In the genomic region with DNA sequence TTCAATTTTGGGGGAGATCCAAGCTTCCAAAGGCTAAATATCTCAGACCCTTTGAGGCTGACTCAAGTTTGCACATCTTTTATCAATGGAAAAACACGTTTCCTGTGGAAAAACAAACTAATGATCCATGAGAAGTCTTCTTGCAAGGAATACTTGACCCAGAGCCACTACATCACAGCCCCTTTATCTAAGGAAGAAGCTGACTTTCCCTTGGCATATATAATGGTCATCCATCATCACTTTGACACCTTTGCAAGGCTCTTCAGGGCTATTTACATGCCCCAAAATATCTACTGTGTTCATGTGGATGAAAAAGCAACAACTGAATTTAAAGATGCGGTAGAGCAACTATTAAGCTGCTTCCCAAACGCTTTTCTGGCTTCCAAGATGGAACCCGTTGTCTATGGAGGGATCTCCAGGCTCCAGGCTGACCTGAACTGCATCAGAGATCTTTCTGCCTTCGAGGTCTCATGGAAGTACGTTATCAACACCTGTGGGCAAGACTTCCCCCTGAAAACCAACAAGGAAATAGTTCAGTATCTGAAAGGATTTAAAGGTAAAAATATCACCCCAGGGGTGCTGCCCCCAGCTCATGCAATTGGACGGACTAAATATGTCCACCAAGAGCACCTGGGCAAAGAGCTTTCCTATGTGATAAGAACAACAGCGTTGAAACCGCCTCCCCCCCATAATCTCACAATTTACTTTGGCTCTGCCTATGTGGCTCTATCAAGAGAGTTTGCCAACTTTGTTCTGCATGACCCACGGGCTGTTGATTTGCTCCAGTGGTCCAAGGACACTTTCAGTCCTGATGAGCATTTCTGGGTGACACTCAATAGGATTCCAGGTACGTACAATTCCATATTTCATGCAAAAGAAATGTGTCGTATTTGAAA, we compare ENCODE assay signal across 13 cellular contexts. TPM values are rescaled to one million over a fixed set of nuclear protein-coding genes. Genes with fewer than 3 reads are reported as not detected.
DNase-seq lines count a peak whose midpoint lies in the region; ATAC-seq and TF ChIP-seq lines count a peak whose summit lies in the region.
"Had no signal": no experiment of that assay in that cellular context is flagged by ENCODE, and none has a peak within 500 bp of the region (broad histone marks: within the 10 kb centered on the region; RNA-seq: fewer than 3 reads in every experiment).

No MANE protein-coding gene starts in this region.

- ATAC-seq in GM18867 (IDR thresholded peaks at IDR 0.05; ENCODE audit: unreplicated experiment) = no peak
- ATAC-seq in T-cell (replicated peaks in 1 of 4) = no peak
- ATAC-seq: activated T-cell treated with anti-CD3 and anti-CD28 coated beads, Interleukin-2, amount 50 U/mL, for 72 hours; GM12878; stimulated activated effector memory CD8-positive, alpha-beta T cell treated with anti-CD3 and anti-CD28 coated beads, Interleukin-12 subunit alpha, Interleukin-12 subunit beta, amount 100 ng/mL, for 72 hours had no signal

- no peaks in the 10 kb centered on the region; the same call in 1 of the 2 replicates for H3K36me3 ChIP-seq in MG63
- H3K36me3 ChIP-seq in iPS-15b (ENCODE audit: control insufficient read depth, insufficient read depth, low read length) = no peaks in the 10 kb centered on the region
- no peaks in the 10 kb centered on the region for H3K36me3 ChIP-seq in rectal smooth muscle tissue (ENCODE audit: control insufficient read depth, insufficient read depth, low read length)

- no peak for TF ChIP-seq CTCF in astrocyte of the cerebellum (IDR thresholded peaks at IDR 0.05; ENCODE audit: low read depth, low read length, missing control alignments)

- peaks cover 0 to 5% (median 2%) of the 10 kb centered on the region in 3 donors for H3K4me1 Mint-ChIP-seq in T-cell

- H3K27ac ChIP-seq in rectal smooth muscle tissue (ENCODE audit: low read depth, low read length) = peak overlapping the region; percentile 84

- in situ Hi-C loops in astrocyte of the cerebellum (cut with HindIII; ENCODE audit: low sequenced_read_pairs) = no loop called here

- H3K4me1 ChIP-seq in iPS-15b (ENCODE audit: control insufficient read depth, insufficient read depth, low read length) (peaks cover 18% of the 10 kb centered on the region), rectal smooth muscle tissue (ENCODE audit: control insufficient read depth, insufficient read depth, low read length) (peaks cover 16% of the 10 kb centered on the region)

- H3K9me3 ChIP-seq in MG63 (no peaks in the 10 kb centered on the region), iPS-15b (ENCODE audit: control insufficient read depth, insufficient read depth, low read length) (no peaks in the 10 kb centered on the region)
- H3K9me3 ChIP-seq: spleen had no signal

- peak overlapping the region; percentile 84 for H3K9ac ChIP-seq in iPS-15b (ENCODE audit: low read depth, low read length)
- H3K9ac ChIP-seq in rectal smooth muscle tissue (ENCODE audit: low read length) = peak overlapping the region; percentile 20

- H3K4me3 ChIP-seq in MG63 (peak overlapping the region; percentile 50), astrocyte of the cerebellum (ENCODE audit: low read depth, low read length) (peak overlapping the region; percentile 44), iPS-15b (ENCODE audit: low read depth, low read length) (peak overlapping the region; percentile 59), rectal smooth muscle tissue (ENCODE audit: low read length) (peak overlapping the region; percentile 67)
- H3K4me3 ChIP-seq: GM12878 had no signal

- no peaks in the 10 kb centered on the region for H3K27me3 ChIP-seq in MG63
- H3K27me3 ChIP-seq in iPS-15b (ENCODE audit: control insufficient read depth, insufficient read depth, low read length) = no peaks in the 10 kb centered on the region
- no peaks in the 10 kb centered on the region for H3K27me3 ChIP-seq in rectal smooth muscle tissue (ENCODE audit: control insufficient read depth, insufficient read depth, low read length)
- H3K27me3 ChIP-seq: spleen had no signal

- H3K27ac Mint-ChIP-seq in T-cell = no peak overlapping the region
- H3K27ac Mint-ChIP-seq: activated T-cell treated with anti-CD3 and anti-CD28 coated beads, Interleukin-2, amount 50 U/mL, for 72 hours; stimulated activated effector memory CD8-positive, alpha-beta T cell treated with anti-CD3 and anti-CD28 coated beads, Interleukin-12 subunit alpha, Interleukin-12 subunit beta, amount 100 ng/mL, for 72 hours had no signal

- CTCF ChIA-PET in T-cell (lab: Charles Lee) = no interaction called here

- H3K27me3 Mint-ChIP-seq in T-cell = no peaks in the 10 kb centered on the region

- H3K9me3 Mint-ChIP-seq in T-cell = no peaks in the 10 kb centered on the region
- H3K9me3 Mint-ChIP-seq: activated T-cell treated with anti-CD3 and anti-CD28 coated beads, Interleukin-2, amount 50 U/mL, for 72 hours; stimulated activated effector memory CD8-positive, alpha-beta T cell treated with anti-CD3 and anti-CD28 coated beads, Interleukin-12 subunit alpha, Interleukin-12 subunit beta, amount 100 ng/mL, for 72 hours had no signal

- DNase-seq in MG63 (no peak), astrocyte of the cerebellum (ENCODE audit: low read depth) (no peak), D341Med (ENCODE audit: low spot score) (no peak), NCI-H345 (lab: John Stamatoyannopoulos, UW) (no peak), T-cell (no peak)
- DNase-seq: activated T-cell treated with anti-CD3 and anti-CD28 coated beads, Interleukin-2, amount 50 U/mL, for 72 hours; effector CD4-positive, alpha-beta T cell; spleen had no signal

- no peak overlapping the region for H3K4me3 Mint-ChIP-seq in T-cell
- H3K4me3 Mint-ChIP-seq: activated T-cell treated with anti-CD3 and anti-CD28 coated beads, Interleukin-2, amount 50 U/mL, for 72 hours; stimulated activated effector memory CD8-positive, alpha-beta T cell treated with anti-CD3 and anti-CD28 coated beads, Interleukin-12 subunit alpha, Interleukin-12 subunit beta, amount 100 ng/mL, for 72 hours had no signal

- H3K36me3 Mint-ChIP-seq in T-cell = peaks cover 34% of the 10 kb centered on the region
- H3K36me3 Mint-ChIP-seq: stimulated activated effector memory CD8-positive, alpha-beta T cell treated with anti-CD3 and anti-CD28 coated beads, Interleukin-12 subunit alpha, Interleukin-12 subunit beta, amount 100 ng/mL, for 72 hours had no signal

- POLR2A ChIA-PET in T-cell (lab: Charles Lee) = no interaction called here

RNA-seq across cellular contexts. Expression of a gene that starts 35.6 kb away (rescaled TPM):
- 5.6 and 6.4 TPM in 2 replicates for total RNA-seq in MG63 (2014; rRNA removed; shearing (Covaris generic); ENCODE audit: low replicate concordance)
- total RNA-seq in T-cell = 1 to 10 TPM; 2.2 to 6.8 (median 2.9) TPM
